Comparison of ENCODE assay signal across 1 cellular context in the genomic region with DNA sequence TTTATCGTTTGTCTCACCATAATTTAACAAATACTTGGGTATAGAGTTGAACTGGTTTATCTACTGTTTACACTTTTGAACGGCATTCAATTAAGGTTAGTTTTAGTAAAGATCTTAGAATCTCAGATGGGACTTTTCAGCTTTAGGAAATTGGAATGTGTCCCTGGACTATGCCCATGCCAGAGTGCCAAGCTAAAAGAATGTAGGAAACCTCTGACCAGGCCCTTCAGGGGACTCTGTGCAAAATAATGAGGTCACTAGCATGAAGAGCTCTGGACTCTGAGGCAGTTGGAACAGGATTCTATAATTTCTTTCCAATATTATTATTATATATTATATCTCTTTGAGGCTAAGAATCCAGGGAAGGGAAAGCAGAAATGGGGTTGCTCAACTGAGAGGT.
TF ChIP-seq lines count a peak whose summit lies in the region.

No MANE protein-coding gene starts in this region.

TF ChIP-seq in HepG2, 621 proteins besides CTCF, POLR2A, EP300 and RAD21:
- TF ChIP-seq ZNF383 (CRISPR knock-in tag; IDR thresholded peaks at IDR 0.05; ENCODE audit: borderline replicate concordance) (no peak), CHD4 (IDR thresholded peaks at IDR 0.05; ENCODE audit: borderline replicate concordance, low read length) (no peak), ZNF616 (CRISPR knock-in tag; IDR thresholded peaks at IDR 0.05; ENCODE audit: low read depth) (no peak), ZNF354B (CRISPR knock-in tag; IDR thresholded peaks at IDR 0.05) (no peak), GATA4 (IDR thresholded peaks at IDR 0.05; ENCODE audit: borderline replicate concordance, low read depth) (no peak), ZNF430 (CRISPR knock-in tag; IDR thresholded peaks at IDR 0.05) (no peak), ZNF260 (CRISPR knock-in tag; IDR thresholded peaks at IDR 0.05; ENCODE audit: borderline replicate concordance, low read depth) (no peak)
- TF ChIP-seq, protein P1, sequence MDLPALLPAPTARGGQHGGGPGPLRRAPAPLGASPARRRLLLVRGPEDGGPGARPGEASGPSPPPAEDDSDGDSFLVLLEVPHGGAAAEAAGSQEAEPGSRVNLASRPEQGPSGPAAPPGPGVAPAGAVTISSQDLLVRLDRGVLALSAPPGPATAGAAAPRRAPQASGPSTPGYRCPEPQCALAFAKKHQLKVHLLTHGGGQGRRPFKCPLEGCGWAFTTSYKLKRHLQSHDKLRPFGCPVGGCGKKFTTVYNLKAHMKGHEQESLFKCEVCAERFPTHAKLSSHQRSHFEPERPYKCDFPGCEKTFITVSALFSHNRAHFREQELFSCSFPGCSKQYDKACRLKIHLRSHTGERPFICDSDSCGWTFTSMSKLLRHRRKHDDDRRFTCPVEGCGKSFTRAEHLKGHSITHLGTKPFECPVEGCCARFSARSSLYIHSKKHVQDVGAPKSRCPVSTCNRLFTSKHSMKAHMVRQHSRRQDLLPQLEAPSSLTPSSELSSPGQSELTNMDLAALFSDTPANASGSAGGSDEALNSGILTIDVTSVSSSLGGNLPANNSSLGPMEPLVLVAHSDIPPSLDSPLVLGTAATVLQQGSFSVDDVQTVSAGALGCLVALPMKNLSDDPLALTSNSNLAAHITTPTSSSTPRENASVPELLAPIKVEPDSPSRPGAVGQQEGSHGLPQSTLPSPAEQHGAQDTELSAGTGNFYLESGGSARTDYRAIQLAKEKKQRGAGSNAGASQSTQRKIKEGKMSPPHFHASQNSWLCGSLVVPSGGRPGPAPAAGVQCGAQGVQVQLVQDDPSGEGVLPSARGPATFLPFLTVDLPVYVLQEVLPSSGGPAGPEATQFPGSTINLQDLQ (CRISPR knock-in tag; IDR thresholded peaks at IDR 0.05), result no peak
- TF ChIP-seq, protein P2, sequence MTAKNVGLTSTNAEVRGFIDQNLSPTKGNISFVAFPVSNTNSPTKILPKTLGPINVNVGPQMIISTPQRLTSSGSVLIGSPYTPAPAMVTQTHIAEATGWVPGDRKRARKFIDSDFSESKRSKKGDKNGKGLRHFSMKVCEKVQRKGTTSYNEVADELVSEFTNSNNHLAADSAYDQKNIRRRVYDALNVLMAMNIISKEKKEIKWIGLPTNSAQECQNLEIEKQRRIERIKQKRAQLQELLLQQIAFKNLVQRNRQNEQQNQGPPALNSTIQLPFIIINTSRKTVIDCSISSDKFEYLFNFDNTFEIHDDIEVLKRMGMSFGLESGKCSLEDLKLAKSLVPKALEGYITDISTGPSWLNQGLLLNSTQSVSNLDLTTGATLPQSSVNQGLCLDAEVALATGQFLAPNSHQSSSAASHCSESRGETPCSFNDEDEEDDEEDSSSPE (CRISPR knock-in tag; IDR thresholded peaks at IDR 0.05), result no peak
- TF ChIP-seq, protein P3, sequence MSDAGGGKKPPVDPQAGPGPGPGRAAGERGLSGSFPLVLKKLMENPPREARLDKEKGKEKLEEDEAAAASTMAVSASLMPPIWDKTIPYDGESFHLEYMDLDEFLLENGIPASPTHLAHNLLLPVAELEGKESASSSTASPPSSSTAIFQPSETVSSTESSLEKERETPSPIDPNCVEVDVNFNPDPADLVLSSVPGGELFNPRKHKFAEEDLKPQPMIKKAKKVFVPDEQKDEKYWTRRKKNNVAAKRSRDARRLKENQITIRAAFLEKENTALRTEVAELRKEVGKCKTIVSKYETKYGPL (CRISPR knock-in tag; IDR thresholded peaks at IDR 0.05), result no peak
